Comparison of ENCODE assay signal across 14 cellular contexts in the genomic region with DNA sequence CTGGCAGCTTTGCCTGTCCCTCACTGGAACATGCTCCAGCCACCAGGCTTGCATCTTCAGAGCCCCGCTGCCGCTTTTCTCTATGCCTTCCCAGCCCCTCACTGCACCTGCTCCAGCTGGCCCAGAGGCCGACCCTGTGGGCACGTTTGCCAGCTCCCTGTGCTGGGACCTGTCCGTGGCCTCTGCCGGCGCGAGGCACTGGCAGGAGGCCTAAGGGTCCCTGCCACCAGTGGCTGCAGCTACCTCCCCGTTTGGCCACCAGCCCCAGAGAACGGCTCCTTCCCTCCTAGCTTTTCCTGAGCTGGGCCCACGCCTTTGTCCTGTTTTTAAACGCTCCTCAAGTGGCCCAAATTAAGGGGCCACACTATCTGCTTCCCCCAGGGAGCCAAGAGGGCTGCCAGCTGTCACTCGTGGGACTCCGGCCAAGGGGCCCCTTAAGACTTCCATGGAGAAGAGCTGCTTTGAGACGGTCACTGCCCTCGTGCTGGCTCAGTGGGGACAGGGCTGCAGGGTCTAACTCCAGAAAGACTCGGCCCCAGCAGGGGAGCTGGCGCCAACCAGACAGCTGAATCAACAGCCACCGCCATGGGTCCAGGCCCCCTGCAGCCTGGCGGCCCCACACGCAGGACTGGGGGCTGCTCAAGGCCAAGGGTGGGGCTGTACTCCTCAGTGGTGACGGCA. TPM values are rescaled to one million over a fixed set of nuclear protein-coding genes. Genes with fewer than 3 reads are reported as not detected.
A peak's percentile ranks its signal among the peaks of the same experiment; 100 is the strongest.
DNase-seq lines count a peak whose midpoint lies in the region; ATAC-seq and TF ChIP-seq lines count a peak whose summit lies in the region.
"Had no signal": no experiment of that assay in that cellular context is flagged by ENCODE, and none has a peak within 500 bp of the region (broad histone marks: within the 10 kb centered on the region; RNA-seq: fewer than 3 reads in every experiment).

No MANE protein-coding gene starts in this region.

- TF ChIP-seq CTCF in chondrocyte (IDR thresholded peaks at IDR 0.05): no peak

- DNase-seq in Daoy (ENCODE audit: low read depth): peak; percentile 42
- DNase-seq in NCI-H2081 treated with DMSO at 0.1 percent for 48 hours (lab: John Stamatoyannopoulos, UW): peak; percentile 65
- DNase-seq in chondrocyte (ENCODE audit: low spot score): peak; percentile 90
- DNase-seq in retina: peak; percentile 68
- no peak for DNase-seq in dedifferentiated amniotic fluid mesenchymal stem cell (ENCODE audit: extremely low spot score)
- DNase-seq in Kasumi-1 (lab: John Stamatoyannopoulos, UW): no peak
- DNase-seq: activated CD4-positive, alpha-beta T cell treated with anti-CD3 and anti-CD28 coated beads, Interleukin-2, amount 10 ng/mL, durations not matched to agents 24 days and 14 days; CD8-positive, alpha-beta memory T cell; cortex of kidney; GOT3 had no signal

- H3K27me3 Mint-ChIP-seq in chondrocyte (ENCODE audit: low read depth): no peaks in the 10 kb centered on the region

- peak overlapping the region; percentile 92 for H3K27ac Mint-ChIP-seq in chondrocyte (ENCODE audit: unreplicated experiment)
- H3K27ac Mint-ChIP-seq: activated CD4-positive, alpha-beta T cell treated with anti-CD3 and anti-CD28 coated beads, Interleukin-2, amount 10 ng/mL, durations not matched to agents 24 days and 14 days; CD8-positive, alpha-beta memory T cell; IgD-negative memory B cell had no signal

- H3K9me3 Mint-ChIP-seq in chondrocyte (ENCODE audit: low read depth): no peaks in the 10 kb centered on the region
- H3K9me3 Mint-ChIP-seq: activated CD4-positive, alpha-beta T cell treated with anti-CD3 and anti-CD28 coated beads, Interleukin-2, amount 10 ng/mL, durations not matched to agents 24 days and 14 days; CD8-positive, alpha-beta memory T cell; IgD-negative memory B cell had no signal

- H3K4me1 Mint-ChIP-seq in chondrocyte (ENCODE audit: low read depth): peaks cover 79% of the 10 kb centered on the region

- H3K36me3 Mint-ChIP-seq in chondrocyte (ENCODE audit: low read depth): no peaks in the 10 kb centered on the region
- H3K36me3 Mint-ChIP-seq: CD8-positive, alpha-beta memory T cell; IgD-negative memory B cell had no signal

- ATAC-seq in GM21528 (IDR thresholded peaks at IDR 0.05; ENCODE audit: low FRiP score, unreplicated experiment) (no peak), GM21529 (IDR thresholded peaks at IDR 0.05; ENCODE audit: unreplicated experiment) (no peak)

- peak overlapping the region; percentile 40 for H3K4me3 Mint-ChIP-seq in chondrocyte (ENCODE audit: unreplicated experiment)
- H3K4me3 Mint-ChIP-seq: activated CD4-positive, alpha-beta T cell treated with anti-CD3 and anti-CD28 coated beads, Interleukin-2, amount 10 ng/mL, durations not matched to agents 24 days and 14 days; IgD-negative memory B cell had no signal

RNA-seq across cellular contexts. Expression of a gene that starts 24.6 kb away (rescaled TPM):
- 13.3 and 15.7 TPM in 2 replicates for total RNA-seq in Daoy (2014; rRNA removed; shearing (Covaris generic))
- total RNA-seq in chondrocyte: 0.15 to 1.1 TPM (median 0.18 TPM) in 3 replicates
- total RNA-seq: activated CD4-positive, alpha-beta T cell treated with anti-CD3 and anti-CD28 coated beads, Interleukin-2, amount 10 ng/mL, durations not matched to agents 24 days and 14 days; CD8-positive, alpha-beta memory T cell; NCI-H460 had no signal

Comparison
In these comparisons a context has a peak if more than half of its experiments do, and no peak if none do; other contexts are left out.
1. DNase-seq: peak in Daoy (single experiment), NCI-H2081 treated with DMSO at 0.1 percent for 48 hours (single experiment), chondrocyte (single experiment) and retina (single experiment); none in dedifferentiated amniotic fluid mesenchymal stem cell (single experiment) and Kasumi-1 (0 of 2).